22 cellular contexts compared by ENCODE assay signal in the genomic region with DNA sequence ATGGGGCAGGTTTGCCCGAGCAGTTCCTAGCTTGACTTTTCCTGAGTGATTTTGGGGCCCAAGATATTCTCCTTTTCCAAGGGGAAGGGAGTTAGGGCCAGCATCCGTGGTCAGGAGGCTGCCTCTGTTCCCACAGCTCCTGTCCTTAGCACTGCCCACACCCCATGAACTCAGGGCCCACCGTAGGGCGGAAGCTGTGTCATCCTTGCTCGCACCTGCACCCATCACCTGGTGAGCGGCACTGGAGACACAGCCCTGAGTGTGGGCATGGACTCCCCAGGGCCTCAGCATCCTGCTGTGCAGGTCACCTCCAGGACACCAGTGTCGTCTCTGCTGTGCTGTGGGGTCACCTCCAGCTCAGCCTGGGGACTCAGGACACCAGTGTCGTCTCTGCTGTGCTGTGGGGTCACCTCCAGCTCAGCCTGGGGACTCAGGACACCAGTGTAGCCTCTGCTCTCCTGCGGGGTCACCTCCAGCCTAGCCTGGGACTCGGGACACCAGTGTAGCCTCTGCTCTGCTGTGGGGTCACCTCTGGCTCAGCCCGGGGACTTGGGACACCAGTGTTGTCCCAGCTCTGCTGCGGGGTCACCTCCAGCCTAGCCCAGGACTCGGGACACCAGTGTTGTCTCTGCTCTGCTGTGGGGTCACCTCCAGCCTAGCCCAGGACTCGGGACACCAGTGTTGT.
DNase-seq lines count a peak whose midpoint lies in the region; ATAC-seq and TF ChIP-seq lines count a peak whose summit lies in the region.
"Had no signal": no experiment of that assay in that cellular context is flagged by ENCODE, and none has a peak within 500 bp of the region (broad histone marks: within the 10 kb centered on the region; RNA-seq: fewer than 3 reads in every experiment).

No MANE protein-coding gene starts in this region.

- H3K4me3 ChIP-seq in osteoblast (ENCODE audit: insufficient read depth, low read length) (no peak overlapping the region), upper lobe of left lung (no peak overlapping the region)
- H3K4me3 ChIP-seq: BLaER1, GM23248, SJSA1 had no signal

- H2BK15ac ChIP-seq in H9 (ENCODE audit: low read depth, low read length): no peak overlapping the region

- H3K27me3 ChIP-seq in H9 (ENCODE audit: insufficient read depth, low read length): no peaks in the 10 kb centered on the region
- no peaks in the 10 kb centered on the region for H3K27me3 ChIP-seq in osteoblast (ENCODE audit: insufficient read depth, low read length)
- H3K27me3 ChIP-seq in upper lobe of left lung: no peaks in the 10 kb centered on the region
- H3K27me3 ChIP-seq: BLaER1, SJSA1 had no signal

- no peak overlapping the region for H3K18ac ChIP-seq in H9 (ENCODE audit: insufficient read length, low read depth, low read length)

- no peak overlapping the region for H4K8ac ChIP-seq in H9 (replicated peaks; ENCODE audit: insufficient read length, low read depth, low read length)

- WGBS in H9 (ENCODE audit: extremely low coverage, insufficient read length, low lambda C conversion rate): no CpG with 5 or more reads among the region's 14 CpGs
- WGBS in upper lobe of left lung, 2 donors: 82% methylated on average over 3 to 12 of the region's 14 CpGs

- DNase-seq in H9 (no peak), chondrocyte (ENCODE audit: low spot score) (peak; percentile 84), osteoblast (ENCODE audit: insufficient read length, low spot score, missing footprints) (peak; percentile 68), upper lobe of left lung (peak; percentile 7 to 50), NCI-H510A (lab: John Stamatoyannopoulos, UW) (no peak)
- DNase-seq: CD8-positive, alpha-beta T cell; DMS153; GM23248; HCEC 1CT; KBM-7; MM.1S; NCI-H1048; NCI-H1436; NCI-H1930; NCI-H2227 treated with DMSO at 0.1 percent for 48 hours; NCI-H526 had no signal

- H3K4ac ChIP-seq in H9 (ENCODE audit: low read depth, low read length): no peak overlapping the region

- H3K56ac ChIP-seq in H9 (ENCODE audit: insufficient read length, low read depth, low read length): no peak overlapping the region

- no peak overlapping the region for H3K23ac ChIP-seq in H9 (ENCODE audit: insufficient read length, low read depth, low read length)

- H3K4me3 Mint-ChIP-seq in H9 (no peak overlapping the region), chondrocyte (ENCODE audit: unreplicated experiment) (no peak overlapping the region)
- H3K4me3 Mint-ChIP-seq: CD8-positive, alpha-beta T cell had no signal

- H3T11ph ChIP-seq in H9 (ENCODE audit: low read length): no peak overlapping the region

- H3K9me3 ChIP-seq in H9 (ENCODE audit: control insufficient read depth, low read depth, low read length): no peaks in the 10 kb centered on the region
- H3K9me3 ChIP-seq in osteoblast (ENCODE audit: low read depth, low read length): no peaks in the 10 kb centered on the region
- no peaks in the 10 kb centered on the region for H3K9me3 ChIP-seq in upper lobe of left lung
- H3K9me3 ChIP-seq: BLaER1, SJSA1 had no signal

- H3K36me3 Mint-ChIP-seq in H9 (ENCODE audit: insufficient read depth in 1 of 3, low read depth in 3 of 3): no peaks in the 10 kb centered on the region; a peak in 1 of 7 replicates
- H3K36me3 Mint-ChIP-seq in chondrocyte (ENCODE audit: low read depth): no peaks in the 10 kb centered on the region
- H3K36me3 Mint-ChIP-seq: CD8-positive, alpha-beta T cell had no signal

- H3K4me1 Mint-ChIP-seq in H9: peaks cover 6 to 16% of the 10 kb centered on the region in 2 experiments
- no peaks in the 10 kb centered on the region for H3K4me1 Mint-ChIP-seq in chondrocyte (ENCODE audit: low read depth)

- no peak overlapping the region for H2AFZ ChIP-seq in H9 (ENCODE audit: low read length)
- H2AFZ ChIP-seq in osteoblast (ENCODE audit: low read length): no peak overlapping the region
- H2AFZ ChIP-seq: GM23248 had no signal

- H3K9me3 Mint-ChIP-seq in H9: no peaks in the 10 kb centered on the region
- H3K9me3 Mint-ChIP-seq in chondrocyte (ENCODE audit: low read depth): no peaks in the 10 kb centered on the region
- H3K9me3 Mint-ChIP-seq: CD8-positive, alpha-beta T cell had no signal

- H3K4me2 ChIP-seq in H9 (ENCODE audit: insufficient read depth, insufficient read length, low read length): no peak overlapping the region
- H3K4me2 ChIP-seq in osteoblast (ENCODE audit: insufficient read depth, low read length): no peak overlapping the region
- H3K4me2 ChIP-seq: BLaER1 had no signal

- no peaks in the 10 kb centered on the region for H3K4me1 ChIP-seq in H9 (ENCODE audit: insufficient read depth, low read length)
- no peaks in the 10 kb centered on the region for H3K4me1 ChIP-seq in osteoblast (ENCODE audit: insufficient read depth, low read length)
- no peaks in the 10 kb centered on the region for H3K4me1 ChIP-seq in upper lobe of left lung
- H3K4me1 ChIP-seq: BLaER1, SJSA1 had no signal

- H3K23me2 ChIP-seq in H9 (ENCODE audit: insufficient read length, low read depth, low read length, poor library complexity, severe bottlenecking): no peaks in the 10 kb centered on the region

- H3K14ac ChIP-seq in H9 (ENCODE audit: insufficient read depth, low read length): peak overlapping the region; percentile 46; the same call in 1 of the 2 replicates

- H3K27ac Mint-ChIP-seq in H9 (no peak overlapping the region), chondrocyte (ENCODE audit: unreplicated experiment) (no peak overlapping the region)
- H3K27ac Mint-ChIP-seq: CD8-positive, alpha-beta T cell had no signal

- no peak overlapping the region for H4K5ac ChIP-seq in H9 (ENCODE audit: insufficient read length, low read depth, low read length)

- ATAC-seq in upper lobe of left lung (ENCODE audit: low FRiP score in 2 of 2) (no peak), HG03025 (IDR thresholded peaks at IDR 0.05; ENCODE audit: low FRiP score, unreplicated experiment) (no peak), GM21526 (IDR thresholded peaks at IDR 0.05; ENCODE audit: low FRiP score, unreplicated experiment) (no peak)
- ATAC-seq: CD8-positive, alpha-beta T cell; Right ventricle myocardium inferior had no signal

- H2BK120ac ChIP-seq in H9 (ENCODE audit: low read depth, low read length, poor library complexity, severe bottlenecking): no peak overlapping the region

- no peak overlapping the region for H3K9ac ChIP-seq in H9 (ENCODE audit: extremely low read depth, insufficient read length, low read length)
- H3K9ac ChIP-seq: BLaER1, GM23248 had no signal

- TF ChIP-seq CTCF in H9 (conservative IDR thresholded peaks at IDR 0.05) (no peak), chondrocyte (IDR thresholded peaks at IDR 0.05) (no peak), osteoblast (IDR thresholded peaks at IDR 0.05; ENCODE audit: extremely low read depth, low read depth, low read length) (no peak), upper lobe of left lung (IDR thresholded peaks at IDR 0.05) (no peak)

- H3K27me3 Mint-ChIP-seq in H9 (ENCODE audit: low read depth) (peaks cover 2% of the 10 kb centered on the region; the same call in 1 of the 2 replicates), chondrocyte (ENCODE audit: low read depth) (peaks cover 19% of the 10 kb centered on the region)

- no peaks in the 10 kb centered on the region for H4K20me1 ChIP-seq in H9 (ENCODE audit: control insufficient read depth, insufficient read depth, insufficient read length)
- H4K20me1 ChIP-seq in osteoblast (ENCODE audit: insufficient read depth, low read length): no peaks in the 10 kb centered on the region
- H4K20me1 ChIP-seq: BLaER1 had no signal

- no peak overlapping the region for H2BK12ac ChIP-seq in H9 (ENCODE audit: insufficient read length, low read depth, low read length)

- TF ChIP-seq EP300 in upper lobe of left lung (IDR thresholded peaks at IDR 0.05): no peak

- TF ChIP-seq POLR2A in upper lobe of left lung (IDR thresholded peaks at IDR 0.05): no peak

- H4K91ac ChIP-seq in H9 (ENCODE audit: insufficient read length, low read depth, low read length): no peak overlapping the region

- no peaks in the 10 kb centered on the region for H3K79me1 ChIP-seq in H9 (ENCODE audit: insufficient read depth, low read depth, low read length, poor library complexity, severe bottlenecking)

- no peak overlapping the region for H3K27ac ChIP-seq in H9 (ENCODE audit: insufficient read length, low read depth, low read length)
- no peak overlapping the region for H3K27ac ChIP-seq in osteoblast (ENCODE audit: low read depth, low read length)
- no peak overlapping the region for H3K27ac ChIP-seq in upper lobe of left lung
- H3K27ac ChIP-seq: BLaER1, GM23248, HL-60, SJSA1 had no signal

- no peak overlapping the region for H2BK20ac ChIP-seq in H9 (ENCODE audit: low read depth, low read length, poor library complexity, severe bottlenecking)

- H3K36me3 ChIP-seq in osteoblast (ENCODE audit: insufficient read depth, low read length) (no peaks in the 10 kb centered on the region), upper lobe of left lung (no peaks in the 10 kb centered on the region)
- H3K36me3 ChIP-seq: BLaER1, SJSA1 had no signal

- H2AK5ac ChIP-seq in H9 (ENCODE audit: insufficient read length, low read length): no peak overlapping the region

- H2BK5ac ChIP-seq in H9 (ENCODE audit: insufficient read length, low read length): no peak overlapping the region

- no peaks in the 10 kb centered on the region for H3K79me2 ChIP-seq in H9 (ENCODE audit: insufficient read depth, low read length)
- H3K79me2 ChIP-seq in osteoblast (ENCODE audit: insufficient read depth, low read length): no peaks in the 10 kb centered on the region

Comparison
In these comparisons a context has a peak if more than half of its experiments do, and no peak if none do; other contexts are left out.
1. DNase-seq: peak in chondrocyte (single experiment), osteoblast (single experiment) and upper lobe of left lung (2 of 2); none in H9 (single experiment) and NCI-H510A (single experiment).